ENCODE assay signal across 16 cellular contexts in genomic region chr4:111618908-111619307, GRCh38.
"Had no signal": no experiment of that assay in that cellular context is flagged by ENCODE, and none has a peak within 500 bp of the region (broad histone marks: within the 10 kb centered on the region; RNA-seq: fewer than 3 reads in every experiment).

No MANE protein-coding gene starts in this region.

- ATAC-seq: activated T-cell treated with anti-CD3 and anti-CD28 coated beads, Interleukin-2, amount 50 U/mL, for 4 hours; foreskin keratinocyte; heart left ventricle had no signal

- H3K9me3 ChIP-seq: uterus had no signal

- H3K4me1 ChIP-seq: foreskin keratinocyte, heart left ventricle, stomach, uterus had no signal

- H3K4me3 ChIP-seq: coronary artery, heart left ventricle, stomach, uterus had no signal

- H3K27me3 ChIP-seq: foreskin keratinocyte, stomach, uterus had no signal

- H3K36me3 Mint-ChIP-seq: activated CD4-positive, alpha-beta memory T cell treated with anti-CD3 and anti-CD28 coated beads for 36 hours; activated naive CD8-positive, alpha-beta T cell treated with anti-CD3 and anti-CD28 coated beads, Interleukin-2, amount 10 ng/mL, durations not matched to agents 7 days and 5 days; mesothelial cell of epicardium had no signal

- H3K36me3 ChIP-seq: heart left ventricle, stomach, uterus had no signal

- H3K4me3 Mint-ChIP-seq: activated CD4-positive, alpha-beta memory T cell treated with anti-CD3 and anti-CD28 coated beads for 36 hours; activated naive CD8-positive, alpha-beta T cell treated with anti-CD3 and anti-CD28 coated beads, Interleukin-2, amount 10 ng/mL, durations not matched to agents 7 days and 5 days; activated T-cell treated with anti-CD3 and anti-CD28 coated beads, Interleukin-2, amount 50 U/mL, for 4 hours; mesothelial cell of epicardium had no signal

- H3K4me1 Mint-ChIP-seq: activated naive CD8-positive, alpha-beta T cell treated with anti-CD3 and anti-CD28 coated beads, Interleukin-2, amount 10 ng/mL, durations not matched to agents 7 days and 5 days had no signal

- H3K27ac ChIP-seq: coronary artery, foreskin keratinocyte, heart left ventricle, stomach, uterus had no signal

- H3K9me3 Mint-ChIP-seq: activated CD4-positive, alpha-beta memory T cell treated with anti-CD3 and anti-CD28 coated beads for 36 hours; activated T-cell treated with anti-CD3 and anti-CD28 coated beads, Interleukin-2, amount 50 U/mL, for 4 hours had no signal

- H3K27me3 Mint-ChIP-seq: activated CD4-positive, alpha-beta memory T cell treated with anti-CD3 and anti-CD28 coated beads for 36 hours; activated naive CD8-positive, alpha-beta T cell treated with anti-CD3 and anti-CD28 coated beads, Interleukin-2, amount 10 ng/mL, durations not matched to agents 7 days and 5 days had no signal

- DNase-seq: activated CD4-positive, alpha-beta memory T cell treated with anti-CD3 and anti-CD28 coated beads for 36 hours; activated CD4-positive, CD25-positive, alpha-beta regulatory T cell treated with anti-CD3 and anti-CD28 coated beads, Interleukin-2, amount 50 U/mL, for 72 hours; activated gamma-delta T cell treated with Interleukin-2 at 50 U/mL for 16 hours; activated naive CD8-positive, alpha-beta T cell treated with anti-CD3 and anti-CD28 coated beads, Interleukin-2, amount 10 ng/mL, durations not matched to agents 7 days and 5 days; activated T-cell treated with anti-CD3 and anti-CD28 coated beads, Interleukin-2, amount 50 U/mL, for 4 hours; aorta; caudate nucleus; effector memory CD4-positive, alpha-beta T cell; foreskin keratinocyte; heart left ventricle; retina; stimulated activated CD4-positive, alpha-beta T cell treated with anti-CD3 and anti-CD28 coated beads, Interleukin-4, amount 100 ng/mL, for 4 hours; stomach; uterus had no signal

- H3K27ac Mint-ChIP-seq: activated CD4-positive, alpha-beta memory T cell treated with anti-CD3 and anti-CD28 coated beads for 36 hours; activated naive CD8-positive, alpha-beta T cell treated with anti-CD3 and anti-CD28 coated beads, Interleukin-2, amount 10 ng/mL, durations not matched to agents 7 days and 5 days; mesothelial cell of epicardium had no signal
